ENCODE assay signal across 31 cellular contexts in the genomic region with DNA sequence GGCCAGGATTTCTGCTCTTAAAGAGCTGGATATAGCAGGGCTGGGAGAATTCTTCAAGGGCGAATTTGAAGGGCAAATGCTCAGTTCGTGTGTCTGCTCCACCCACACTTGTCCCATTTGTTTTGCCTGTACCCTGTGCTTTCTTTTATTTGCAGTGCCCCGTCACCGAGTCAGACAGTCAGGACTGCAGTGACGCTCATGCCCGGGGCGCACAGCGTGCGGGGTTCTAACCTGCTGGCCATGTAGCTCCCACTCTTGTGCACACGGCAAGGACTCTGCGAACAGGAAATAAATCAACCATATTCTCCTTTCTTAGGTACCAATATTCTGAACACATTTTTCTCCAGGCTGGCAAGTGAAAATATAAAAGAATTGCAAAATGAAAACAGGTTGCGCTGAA. TPM values are rescaled to one million over a fixed set of nuclear protein-coding genes. Genes with fewer than 3 reads are reported as not detected.
A peak's percentile ranks its signal among the peaks of the same experiment; 100 is the strongest.
DNase-seq lines count a peak whose midpoint lies in the region; TF ChIP-seq lines count a peak whose summit lies in the region.
"Had no signal": no experiment of that assay in that cellular context is flagged by ENCODE, and none has a peak within 500 bp of the region (broad histone marks: within the 10 kb centered on the region; RNA-seq: fewer than 3 reads in every experiment).

No MANE protein-coding gene starts in this region.

- H3K4me1 Mint-ChIP-seq in H9 = peaks cover 27 to 32% of the 10 kb centered on the region in 2 experiments
- H3K4me1 Mint-ChIP-seq: B cell had no signal

- H3K4me1 ChIP-seq in H9 (ENCODE audit: insufficient read depth, low read length) (no peaks in the 10 kb centered on the region), neuronal stem cell (ENCODE audit: control insufficient read depth in 2 of 2, insufficient read depth in 1 of 2, low read depth in 1 of 2, low read length in 2 of 2) (peaks cover 0 to 2% of the 10 kb centered on the region in 2 donors)
- H3K4me1 ChIP-seq: A549, BLaER1, Caco-2 had no signal

- no peak overlapping the region for H3K56ac ChIP-seq in H9 (ENCODE audit: insufficient read length, low read depth, low read length)

- H2BK5ac ChIP-seq in H9 (ENCODE audit: insufficient read length, low read length) (no peak overlapping the region), neuronal stem cell (ENCODE audit: low read length) (no peak overlapping the region)

- no peaks in the 10 kb centered on the region for H3K27me3 ChIP-seq in H9 (ENCODE audit: insufficient read depth, low read length)
- H3K27me3 ChIP-seq in neuronal stem cell (ENCODE audit: control insufficient read depth in 3 of 3, insufficient read depth in 3 of 3, low read depth in 1 of 3, low read length in 3 of 3) = no peaks in the 10 kb centered on the region
- H3K27me3 ChIP-seq: BE2C; BLaER1; BLaER1 treated with 17β-estradiol and CSF1 and Interleukin-3, amounts not matched to agents 10 nM and 100 nM had no signal

- no peak overlapping the region for H3K4me3 Mint-ChIP-seq in H9
- H3K4me3 Mint-ChIP-seq: B cell; CD14-positive monocyte; CD4-positive, alpha-beta memory T cell; CD4-positive, alpha-beta T cell; CD4-positive, CD25-positive, alpha-beta regulatory T cell; CD8-positive, alpha-beta memory T cell; CD8-positive, alpha-beta T cell had no signal

- peak overlapping the region in 2 of 3 experiments; percentile 42 to 62; a peak in 1 of 7 replicates for H3K27ac Mint-ChIP-seq in H9
- H3K27ac Mint-ChIP-seq: B cell; CD14-positive monocyte; CD4-positive, alpha-beta memory T cell; CD4-positive, alpha-beta T cell; CD4-positive, CD25-positive, alpha-beta regulatory T cell; CD8-positive, alpha-beta memory T cell; CD8-positive, alpha-beta T cell had no signal

- H3K9ac ChIP-seq in H9 (ENCODE audit: extremely low read depth, insufficient read length, low read length) (no peak overlapping the region), neuronal stem cell (ENCODE audit: low read depth, low read length, poor library complexity) (no peak overlapping the region)
- H3K9ac ChIP-seq: BLaER1; BLaER1 treated with 17β-estradiol and CSF1 and Interleukin-3, amounts not matched to agents 10 nM and 100 nM had no signal

- H3K14ac ChIP-seq in H9 (ENCODE audit: insufficient read depth, low read length) (no peak overlapping the region), neuronal stem cell (ENCODE audit: low read length) (no peak overlapping the region)

- H3K4ac ChIP-seq in H9 (ENCODE audit: low read depth, low read length) (no peak overlapping the region), neuronal stem cell (ENCODE audit: low read length) (no peak overlapping the region)

- no peak overlapping the region for H3T11ph ChIP-seq in H9 (ENCODE audit: low read length)

- no peak overlapping the region for H3K4me2 ChIP-seq in H9 (ENCODE audit: insufficient read depth, insufficient read length, low read length)
- H3K4me2 ChIP-seq in neuronal stem cell (ENCODE audit: insufficient read depth, low read length, poor library complexity, severe bottlenecking) = no peak overlapping the region
- H3K4me2 ChIP-seq: A549; BLaER1; BLaER1 treated with 17β-estradiol and CSF1 and Interleukin-3, amounts not matched to agents 10 nM and 100 nM had no signal

- no peak overlapping the region for H2AFZ ChIP-seq in H9 (ENCODE audit: low read length)
- no peak overlapping the region for H2AFZ ChIP-seq in neuronal stem cell (ENCODE audit: low read length)

- no peak overlapping the region for H2BK20ac ChIP-seq in H9 (ENCODE audit: low read depth, low read length, poor library complexity, severe bottlenecking)

- DNase-seq in H9 = no peak
- no peak for DNase-seq in neuronal stem cell (ENCODE audit: low spot score)
- no peak for DNase-seq in activated CD4-positive, CD25-positive, alpha-beta regulatory T cell (lab: John Stamatoyannopoulos, UW)
- no peak for DNase-seq in UCSD-AML1 (lab: John Stamatoyannopoulos, UW; ENCODE audit: unreplicated experiment)
- DNase-seq: 8988T; ACHN; AML-193; BE2C; C1 segment of cervical spinal cord; Caco-2; Calu3; CD4-positive, alpha-beta memory T cell; CD4-positive, alpha-beta T cell; CD4-positive, CD25-positive, alpha-beta regulatory T cell; CD8-positive, alpha-beta memory T cell; CD8-positive, alpha-beta T cell; COR-L47; DMS 273 treated with DMSO at 0.1 percent for 48 hours; DMS153; DMS53; DMS79; DMS79 treated with DMSO at 0.1 percent for 48 hours; DND-41; EL had no signal

- no peaks in the 10 kb centered on the region for H3K27me3 Mint-ChIP-seq in H9 (ENCODE audit: low read depth)
- H3K27me3 Mint-ChIP-seq: B cell; CD4-positive, alpha-beta memory T cell; CD4-positive, alpha-beta T cell; CD4-positive, CD25-positive, alpha-beta regulatory T cell; CD8-positive, alpha-beta memory T cell had no signal

- H3K23ac ChIP-seq in H9 (ENCODE audit: insufficient read length, low read depth, low read length) (no peak overlapping the region), neuronal stem cell (ENCODE audit: low read depth, low read length, poor library complexity) (no peak overlapping the region)

- no peak for TF ChIP-seq CTCF in H9 (conservative IDR thresholded peaks at IDR 0.05)

- no peak overlapping the region for H4K8ac ChIP-seq in H9 (replicated peaks; ENCODE audit: insufficient read length, low read depth, low read length)
- peak overlapping the region; percentile 9 for H4K8ac ChIP-seq in neuronal stem cell (ENCODE audit: low read depth, low read length)

- H4K20me1 ChIP-seq in H9 (ENCODE audit: control insufficient read depth, insufficient read depth, insufficient read length) = peaks cover 3% of the 10 kb centered on the region

- WGBS in H9 (ENCODE audit: extremely low coverage, insufficient read length, low lambda C conversion rate) = no CpG with 5 or more reads among the region's 12 CpGs
- no CpG with 5 or more reads among the region's 12 CpGs for WGBS in neuronal stem cell (ENCODE audit: extremely low coverage in 2 of 2, insufficient read length in 2 of 2, insufficient replicate concordance in 1 of 2), 2 donors

- H2BK15ac ChIP-seq in H9 (ENCODE audit: low read depth, low read length) (no peak overlapping the region), neuronal stem cell (ENCODE audit: low read length) (no peak overlapping the region)

- peaks cover 0 to 3% (median 0%) of the 10 kb centered on the region in 3 experiments; a peak in 2 of 7 replicates for H3K36me3 Mint-ChIP-seq in H9 (ENCODE audit: insufficient read depth in 1 of 3, low read depth in 3 of 3)

- H3K18ac ChIP-seq in H9 (ENCODE audit: insufficient read length, low read depth, low read length) (no peak overlapping the region), neuronal stem cell (ENCODE audit: low read length) (no peak overlapping the region)

- no peak overlapping the region for H3K4me3 ChIP-seq in neuronal stem cell (ENCODE audit: low read length in 2 of 2)
- H3K4me3 ChIP-seq: A549; BLaER1; BLaER1 treated with 17β-estradiol and CSF1 and Interleukin-3, amounts not matched to agents 10 nM and 100 nM had no signal

- H3K9me3 ChIP-seq in H9 (ENCODE audit: control insufficient read depth, low read depth, low read length) = no peaks in the 10 kb centered on the region
- no peaks in the 10 kb centered on the region for H3K9me3 ChIP-seq in neuronal stem cell (replicated peaks in 1 of 2; ENCODE audit: control insufficient read depth in 2 of 2, insufficient read depth in 1 of 2, low read depth in 1 of 2, low read length in 2 of 2)
- H3K9me3 ChIP-seq: A549; BE2C; BLaER1; BLaER1 treated with 17β-estradiol and CSF1 and Interleukin-3, amounts not matched to agents 10 nM and 100 nM; Caco-2 had no signal

- H3K79me1 ChIP-seq in H9 (ENCODE audit: insufficient read depth, low read depth, low read length, poor library complexity, severe bottlenecking) (peaks cover 6% of the 10 kb centered on the region), neuronal stem cell (ENCODE audit: low read depth, low read length) (peaks cover 8% of the 10 kb centered on the region)

- H2AK5ac ChIP-seq in H9 (ENCODE audit: insufficient read length, low read length) (no peak overlapping the region), neuronal stem cell (ENCODE audit: low read depth, low read length) (no peak overlapping the region)

- no peaks in the 10 kb centered on the region for H3K9me3 Mint-ChIP-seq in H9
- H3K9me3 Mint-ChIP-seq: CD14-positive monocyte; CD4-positive, alpha-beta T cell; CD4-positive, CD25-positive, alpha-beta regulatory T cell; CD8-positive, alpha-beta memory T cell; CD8-positive, alpha-beta T cell had no signal

- no peaks in the 10 kb centered on the region for H3K23me2 ChIP-seq in H9 (ENCODE audit: insufficient read length, low read depth, low read length, poor library complexity, severe bottlenecking)

- H4K5ac ChIP-seq in H9 (ENCODE audit: insufficient read length, low read depth, low read length) = no peak overlapping the region

- no peaks in the 10 kb centered on the region for H3K79me2 ChIP-seq in H9 (ENCODE audit: insufficient read depth, low read length)

- H2BK12ac ChIP-seq in H9 (ENCODE audit: insufficient read length, low read depth, low read length) = no peak overlapping the region
- peak overlapping the region; percentile 34 for H2BK12ac ChIP-seq in neuronal stem cell (ENCODE audit: low read length)

- H3K27ac ChIP-seq in H9 (ENCODE audit: insufficient read length, low read depth, low read length) (no peak overlapping the region), neuronal stem cell (replicated peaks; ENCODE audit: low read length) (no peak overlapping the region)
- H3K27ac ChIP-seq: 22Rv1; A549; BLaER1; BLaER1 treated with 17β-estradiol and CSF1 and Interleukin-3, amounts not matched to agents 10 nM and 100 nM; C4-2B had no signal

- peaks cover 3 to 25% of the 10 kb centered on the region in 2 donors for H3K36me3 ChIP-seq in neuronal stem cell (replicated peaks in 1 of 2; ENCODE audit: control insufficient read depth in 2 of 2, insufficient read depth in 2 of 2, low read length in 2 of 2)

- H4K91ac ChIP-seq in H9 (ENCODE audit: insufficient read length, low read depth, low read length) (no peak overlapping the region), neuronal stem cell (ENCODE audit: low read depth, low read length, poor library complexity) (no peak overlapping the region)

- H2BK120ac ChIP-seq in H9 (ENCODE audit: low read depth, low read length, poor library complexity, severe bottlenecking) (no peak overlapping the region), neuronal stem cell (ENCODE audit: low read depth, low read length) (no peak overlapping the region)

RNA-seq across cellular contexts. Expression of a gene that starts 17.7 kb away (rescaled TPM):
- 42.6 and 44.3 TPM in 2 replicates for total RNA-seq in H9 (2021)
- polyA plus RNA-seq in neuronal stem cell (2013, experiment 1 of 2) = 49.6 TPM
- 51.2 TPM for polyA plus RNA-seq in neuronal stem cell (2013, experiment 2 of 2)

RNA-seq across cellular contexts. Expression of a gene that starts 18.2 kb away (rescaled TPM):
- total RNA-seq in H9 (2021) = 8.5 and 9.4 TPM in 2 replicates
- 6.7 TPM for polyA plus RNA-seq in neuronal stem cell (2013, experiment 1 of 2)
- 6.7 TPM for polyA plus RNA-seq in neuronal stem cell (2013, experiment 2 of 2)
